1 cellular context compared by ENCODE assay signal in genomic region chr1:64046871-64047270, GRCh38.
TF ChIP-seq lines count a peak whose summit lies in the region.

No MANE protein-coding gene starts in this region.

TF ChIP-seq in WTC11, 78 proteins besides CTCF, POLR2A, EP300 and RAD21 (continued from another document):
- TF ChIP-seq AR (CRISPR knock-in tag; IDR thresholded peaks at IDR 0.05) (no peak), ZNF425 (CRISPR knock-in tag; conservative IDR thresholded peaks at IDR 0.05) (no peak), ZNF396 (CRISPR knock-in tag; IDR thresholded peaks at IDR 0.05; ENCODE audit: borderline replicate concordance) (no peak), MXD4 (CRISPR knock-in tag; IDR thresholded peaks at IDR 0.05; ENCODE audit: borderline replicate concordance) (no peak), ATF6 (CRISPR knock-in tag; IDR thresholded peaks at IDR 0.05) (no peak), FOXP4 (CRISPR knock-in tag; IDR thresholded peaks at IDR 0.05) (no peak), ETV6 (CRISPR knock-in tag; IDR thresholded peaks at IDR 0.05) (no peak), ZNF232 (CRISPR knock-in tag; IDR thresholded peaks at IDR 0.05) (no peak), SMAD4 (CRISPR knock-in tag; IDR thresholded peaks at IDR 0.05) (no peak), FOXP1 (CRISPR knock-in tag; IDR thresholded peaks at IDR 0.05; ENCODE audit: borderline replicate concordance) (no peak), IRF1 (CRISPR knock-in tag; IDR thresholded peaks at IDR 0.05) (no peak), ZNF121 (CRISPR knock-in tag; IDR thresholded peaks at IDR 0.05) (no peak), JAZF1 (CRISPR knock-in tag; IDR thresholded peaks at IDR 0.05) (no peak), USF2 (CRISPR knock-in tag; IDR thresholded peaks at IDR 0.05) (no peak), GTF2I (CRISPR knock-in tag; conservative IDR thresholded peaks at IDR 0.05) (no peak), MYBL2 (CRISPR knock-in tag; IDR thresholded peaks at IDR 0.05) (no peak), ARID4B (CRISPR knock-in tag; IDR thresholded peaks at IDR 0.05; ENCODE audit: borderline replicate concordance) (no peak)
